11 cellular contexts compared by ENCODE assay signal in genomic region chr14:52834440-52834842, GRCh38. TPM values are rescaled to one million over a fixed set of nuclear protein-coding genes. Genes with fewer than 3 reads are reported as not detected.
DNase-seq lines count a peak whose midpoint lies in the region; ATAC-seq and TF ChIP-seq lines count a peak whose summit lies in the region.
"Had no signal": no experiment of that assay in that cellular context is flagged by ENCODE, and none has a peak within 500 bp of the region (broad histone marks: within the 10 kb centered on the region; RNA-seq: fewer than 3 reads in every experiment).

No MANE protein-coding gene starts in this region.

- DNase-seq in AG20443 (ENCODE audit: low spot score) (peak; percentile 27), HT1080 (ENCODE audit: low read depth) (peak; percentile 67), astrocyte of the spinal cord (ENCODE audit: low read depth, low spot score) (peak; percentile 87), kidney glomerular epithelial cell (lab: John Stamatoyannopoulos, UW) (peak; percentile 32), iPS-NIHi7 (ENCODE audit: extremely low spot score) (no peak), cardiac septum (ENCODE audit: low spot score) (no peak), NCI-H2081 (lab: John Stamatoyannopoulos, UW) (no peak)
- DNase-seq in CD4-positive, alpha-beta T cell: no peak
- DNase-seq: DND-41, occipital lobe had no signal

- TF ChIP-seq CTCF in astrocyte of the spinal cord (IDR thresholded peaks at IDR 0.05; ENCODE audit: low read depth, low read length): no peak
- no peak for TF ChIP-seq CTCF in CD4-positive, alpha-beta T cell (IDR thresholded peaks at IDR 0.05)

- H3K4me1 Mint-ChIP-seq in CD4-positive, alpha-beta T cell (ENCODE audit: low read depth): no peaks in the 10 kb centered on the region

- no peaks in the 10 kb centered on the region for H3K9me3 Mint-ChIP-seq in CD4-positive, alpha-beta T cell
- H3K9me3 Mint-ChIP-seq: dendritic cell treated with granulocyte-macrophage colony-stimulating factor and Interleukin-4, amounts not matched to agents 40 ng/mL and 50 ng/mL, for 4 days had no signal

- no peak overlapping the region for H3K27ac ChIP-seq in CD4-positive, alpha-beta T cell (ENCODE audit: low read depth, low read length)

- H3K27me3 ChIP-seq in CD4-positive, alpha-beta T cell (ENCODE audit: control insufficient read depth, insufficient read depth, low read length): no peaks in the 10 kb centered on the region

- H3K4me3 ChIP-seq in astrocyte of the spinal cord (ENCODE audit: low read depth, low read length): no peak overlapping the region

- no peak overlapping the region for H3K4me3 Mint-ChIP-seq in CD4-positive, alpha-beta T cell
- H3K4me3 Mint-ChIP-seq: dendritic cell treated with granulocyte-macrophage colony-stimulating factor and Interleukin-4, amounts not matched to agents 40 ng/mL and 50 ng/mL, for 4 days had no signal

- in situ Hi-C loops in astrocyte of the spinal cord (cut with HindIII; ENCODE audit: low sequenced_read_pairs): no loop called here

- H3K36me3 Mint-ChIP-seq in CD4-positive, alpha-beta T cell (ENCODE audit: low read depth): no peaks in the 10 kb centered on the region

- no peak overlapping the region for H3K27ac Mint-ChIP-seq in CD4-positive, alpha-beta T cell
- H3K27ac Mint-ChIP-seq: dendritic cell treated with granulocyte-macrophage colony-stimulating factor and Interleukin-4, amounts not matched to agents 40 ng/mL and 50 ng/mL, for 4 days had no signal

- CTCF ChIA-PET in CD4-positive, alpha-beta T cell (lab: Charles Lee): interaction anchor here (0.6 to 0.9 kb wide), 2 partner anchors 9 to 127 kb away, joined by 3 read pairs; no protein-coding TSS in a partner anchor

- no peak for ATAC-seq in CD4-positive, alpha-beta T cell (ENCODE audit: poor library complexity)

- no peaks in the 10 kb centered on the region for H3K9me3 ChIP-seq in CD4-positive, alpha-beta T cell (ENCODE audit: control insufficient read depth, low read length)

- intact Hi-C loops in cardiac septum (cut with DNase I): no loop called here
- intact Hi-C loops in CD4-positive, alpha-beta T cell (cut with DNase I, micrococcal nuclease): no loop called here

- POLR2A ChIA-PET in CD4-positive, alpha-beta T cell (lab: Charles Lee): no interaction called here

- H3K27me3 Mint-ChIP-seq in CD4-positive, alpha-beta T cell: no peaks in the 10 kb centered on the region

RNA-seq across cellular contexts. Expression of gene GNPNAT1, which starts 43.0 kb away (rescaled TPM):
- total RNA-seq in HT1080 (2014; rRNA removed; shearing (Covaris generic)): 55.5 and 69.2 TPM in 2 replicates
- polyA plus RNA-seq in HT1080 (2015; cell fraction: cytosol; rRNA removed): 76.5 and 86.5 TPM in 2 replicates
- polyA plus RNA-seq in HT1080 (2015; cell fraction: nucleus; rRNA removed): 29.8 and 33.1 TPM in 2 replicates
- 7.7 TPM for total RNA-seq in cardiac septum
- 1 to 10 TPM; 3.8 to 4.6 TPM for total RNA-seq in CD4-positive, alpha-beta T cell

Comparison
In these comparisons a context has a peak if more than half of its experiments do, and no peak if none do; other contexts are left out.
1. DNase-seq: peak in AG20443 (single experiment), HT1080 (single experiment), astrocyte of the spinal cord (single experiment) and kidney glomerular epithelial cell (single experiment); none in iPS-NIHi7 (single experiment), cardiac septum (single experiment), NCI-H2081 (0 of 2) and CD4-positive, alpha-beta T cell (0 of 10).